Comparison of ENCODE assay signal across 1 cellular context in genomic region chrX:29922607-29923006, GRCh38.
A peak's percentile ranks its signal among the peaks of the same experiment; 100 is the strongest.
TF ChIP-seq lines count a peak whose summit lies in the region.

No MANE protein-coding gene starts in this region.

TF ChIP-seq in GM12878, 131 proteins besides CTCF, POLR2A, EP300 and RAD21 (continued from another document):
- peak; percentile 56; the same call in 1 of the 2 replicates for TF ChIP-seq ATF2 (IDR thresholded peaks at IDR 0.05; ENCODE audit: low read length)
